3 cellular contexts compared by ENCODE assay signal in genomic region chr3:9760779-9761505, GRCh38.
TF ChIP-seq lines count a peak whose summit lies in the region.

No MANE protein-coding gene starts in this region.

TF ChIP-seq in HEK293, 187 proteins besides CTCF, POLR2A, EP300 and RAD21:
- TF ChIP-seq ZNF362 (tag by site-specific recombination; IDR thresholded peaks at IDR 0.05) = no peak
- no peak for TF ChIP-seq ZIC2 (tag by site-specific recombination; IDR thresholded peaks at IDR 0.05)
- no peak for TF ChIP-seq ZNF184 (tag by site-specific recombination; IDR thresholded peaks at IDR 0.05)
- peak; percentile 91 for TF ChIP-seq ZNF623 (tag by site-specific recombination; IDR thresholded peaks at IDR 0.05)
- peak; percentile 31; the same call in 1 of the 2 replicates for TF ChIP-seq SCRT2 (tag by site-specific recombination; IDR thresholded peaks at IDR 0.05)

TF ChIP-seq in IMR-90, 13 proteins besides CTCF, POLR2A, EP300 and RAD21:
- TF ChIP-seq ELK1 (IDR thresholded peaks at IDR 0.05; ENCODE audit: borderline replicate concordance, low read depth, low read length) (no peak), MXI1 (IDR thresholded peaks at IDR 0.05; ENCODE audit: borderline replicate concordance, low read depth, low read length) (no peak), MAFK (IDR thresholded peaks at IDR 0.05; ENCODE audit: low read depth, low read length) (no peak), MAZ (IDR thresholded peaks at IDR 0.05; ENCODE audit: borderline replicate concordance, low read depth, low read length) (no peak), CHD1 (IDR thresholded peaks at IDR 0.05; ENCODE audit: low read depth, low read length) (no peak), SMC3 (IDR thresholded peaks at IDR 0.05; ENCODE audit: low read depth, low read length) (no peak), FOS (IDR thresholded peaks at IDR 0.05; ENCODE audit: low read depth, low read length) (no peak), RFX5 (IDR thresholded peaks at IDR 0.05; ENCODE audit: low read depth, low read length) (no peak), RCOR1 (IDR thresholded peaks at IDR 0.05; ENCODE audit: insufficient replicate concordance, low read length) (no peak)

TF ChIP-seq in K562, 482 proteins besides CTCF, POLR2A, EP300 and RAD21:
- TF ChIP-seq ZBTB34 (CRISPR knock-in tag; IDR thresholded peaks at IDR 0.05) (no peak), ZNF316 (IDR thresholded peaks at IDR 0.05) (peak; percentile 80), TRIM28 (IDR thresholded peaks at IDR 0.05) (peak; percentile 37; the same call in 1 of the 2 replicates)
TF ChIP-seq in K562: peak in this region for 2.
